In genomic region chr11:111448420-111448819, GRCh38 we compare ENCODE assay signal across 29 cellular contexts.
"Had no signal": no experiment of that assay in that cellular context is flagged by ENCODE, and none has a peak within 500 bp of the region (broad histone marks: within the 10 kb centered on the region; RNA-seq: fewer than 3 reads in every experiment).

No MANE protein-coding gene starts in this region.

- H3K36me3 ChIP-seq: breast epithelium, heart left ventricle, left ventricle myocardium inferior, pancreas, prostate gland, stomach, suprapubic skin, tibial artery, upper lobe of right lung had no signal

- H3K4me3 ChIP-seq: breast epithelium, heart left ventricle, left ventricle myocardium inferior, pancreas, prostate gland, stomach, suprapubic skin, tibial artery, upper lobe of right lung had no signal

- H3K9me3 ChIP-seq: breast epithelium, heart left ventricle, left ventricle myocardium inferior, pancreas, prostate gland, stomach, suprapubic skin, tibial artery, upper lobe of right lung had no signal

- ATAC-seq: activated CD8-positive, alpha-beta memory T cell treated with anti-CD3 and anti-CD28 coated beads, Interleukin-2, amount 10 ng/mL, durations not matched to agents 7 days and 5 days; activated CD8-positive, alpha-beta T cell treated with anti-CD3 and anti-CD28 coated beads for 36 hours; activated naive CD4-positive, alpha-beta T cell treated with anti-CD3 and anti-CD28 coated beads, Interleukin-2, amount 50 U/mL, for 72 hours; activated T-cell treated with anti-CD3 and anti-CD28 coated beads, Interleukin-2, amount 50 U/mL, for 72 hours; heart left ventricle; pancreas; stimulated activated naive B cell treated with anti-CD40 and anti-IgM and Interleukin-4, amounts not matched to agents 10 μg/mL and 1 μg/mL and 100 μg/mL, for 72 hours; upper lobe of right lung had no signal

- DNase-seq: activated CD4-positive, alpha-beta T cell treated with anti-CD3 and anti-CD28 coated beads for 1 hour; activated CD4-positive, alpha-beta T cell treated with anti-CD3 and anti-CD28 coated beads, Interleukin-2, amount 50 U/mL, for 1 hour; activated CD8-positive, alpha-beta memory T cell treated with anti-CD3 and anti-CD28 coated beads, Interleukin-2, amount 10 ng/mL, durations not matched to agents 7 days and 5 days; activated CD8-positive, alpha-beta T cell treated with anti-CD3 and anti-CD28 coated beads for 36 hours; activated naive CD4-positive, alpha-beta T cell; activated T-cell treated with anti-CD3 and anti-CD28 coated beads for 4 hours; activated T-cell treated with anti-CD3 and anti-CD28 coated beads, Interleukin-2, amount 50 U/mL, for 72 hours; central memory CD4-positive, alpha-beta T cell; effector memory CD4-positive, alpha-beta T cell; heart left ventricle; kidney glomerular epithelial cell; left ventricle myocardium inferior; nephron progenitor cell; pancreas; stimulated activated CD4-positive, alpha-beta T cell treated with anti-CD3 and anti-CD28 coated beads, Interleukin-15, amount 100 ng/mL, for 24 hours; stimulated activated CD4-positive, alpha-beta T cell treated with anti-CD3 and anti-CD28 coated beads, Interleukin-2, amount 100 ng/mL, for 24 hours; stimulated activated naive B cell treated with anti-CD40 and anti-IgM and Interleukin-4, amounts not matched to agents 10 μg/mL and 1 μg/mL and 100 μg/mL, for 72 hours; stomach; SW 1271; T-helper 9 cell; tibial artery; upper lobe of right lung had no signal

- H3K27me3 ChIP-seq: breast epithelium, pancreas, stomach, suprapubic skin, upper lobe of right lung had no signal

- H3K36me3 Mint-ChIP-seq: activated CD8-positive, alpha-beta memory T cell treated with anti-CD3 and anti-CD28 coated beads, Interleukin-2, amount 10 ng/mL, durations not matched to agents 7 days and 5 days; activated naive CD4-positive, alpha-beta T cell treated with anti-CD3 and anti-CD28 coated beads, Interleukin-2, amount 50 U/mL, for 72 hours; stimulated activated naive B cell treated with anti-CD40 and anti-IgM and Interleukin-4, amounts not matched to agents 10 μg/mL and 1 μg/mL and 100 μg/mL, for 72 hours had no signal

- FAIRE-seq: colon, endothelial cell of umbilical vein, pancreas had no signal

- H3K9me3 Mint-ChIP-seq: activated CD8-positive, alpha-beta T cell treated with anti-CD3 and anti-CD28 coated beads for 36 hours; activated naive CD4-positive, alpha-beta T cell treated with anti-CD3 and anti-CD28 coated beads, Interleukin-2, amount 50 U/mL, for 72 hours; activated T-cell treated with anti-CD3 and anti-CD28 coated beads, Interleukin-2, amount 50 U/mL, for 72 hours; nephron progenitor cell; stimulated activated naive B cell treated with anti-CD40 and anti-IgM and Interleukin-4, amounts not matched to agents 10 μg/mL and 1 μg/mL and 100 μg/mL, for 72 hours; T-helper 1 cell treated with Interleukin-12 subunit alpha and Interleukin-12 subunit beta and Interleukin-4 antibody, amounts not matched to agents 30 μg/mL and 1 μg/mL, for 36 hours had no signal

- H3K4me3 Mint-ChIP-seq: activated CD8-positive, alpha-beta memory T cell treated with anti-CD3 and anti-CD28 coated beads, Interleukin-2, amount 10 ng/mL, durations not matched to agents 7 days and 5 days; activated CD8-positive, alpha-beta T cell treated with anti-CD3 and anti-CD28 coated beads for 36 hours; activated T-cell treated with anti-CD3 and anti-CD28 coated beads, Interleukin-2, amount 50 U/mL, for 72 hours; nephron progenitor cell; stimulated activated naive B cell treated with anti-CD40 and anti-IgM and Interleukin-4, amounts not matched to agents 10 μg/mL and 1 μg/mL and 100 μg/mL, for 72 hours; T-helper 1 cell treated with Interleukin-12 subunit alpha and Interleukin-12 subunit beta and Interleukin-4 antibody, amounts not matched to agents 30 μg/mL and 1 μg/mL, for 36 hours had no signal

- H3K27ac Mint-ChIP-seq: activated CD8-positive, alpha-beta memory T cell treated with anti-CD3 and anti-CD28 coated beads, Interleukin-2, amount 10 ng/mL, durations not matched to agents 7 days and 5 days; activated CD8-positive, alpha-beta T cell treated with anti-CD3 and anti-CD28 coated beads for 36 hours; activated naive CD4-positive, alpha-beta T cell treated with anti-CD3 and anti-CD28 coated beads, Interleukin-2, amount 50 U/mL, for 72 hours; activated T-cell treated with anti-CD3 and anti-CD28 coated beads, Interleukin-2, amount 50 U/mL, for 72 hours; nephron progenitor cell; stimulated activated naive B cell treated with anti-CD40 and anti-IgM and Interleukin-4, amounts not matched to agents 10 μg/mL and 1 μg/mL and 100 μg/mL, for 72 hours; T-helper 1 cell treated with Interleukin-12 subunit alpha and Interleukin-12 subunit beta and Interleukin-4 antibody, amounts not matched to agents 30 μg/mL and 1 μg/mL, for 36 hours had no signal

- H3K27me3 Mint-ChIP-seq: activated CD8-positive, alpha-beta T cell treated with anti-CD3 and anti-CD28 coated beads for 36 hours had no signal

- H3K4me1 ChIP-seq: breast epithelium, pancreas, prostate gland, suprapubic skin, tibial artery had no signal

- H3K27ac ChIP-seq: breast epithelium, heart left ventricle, left ventricle myocardium inferior, pancreas, prostate gland, stomach, suprapubic skin, tibial artery, upper lobe of right lung had no signal
